In the genomic region with DNA sequence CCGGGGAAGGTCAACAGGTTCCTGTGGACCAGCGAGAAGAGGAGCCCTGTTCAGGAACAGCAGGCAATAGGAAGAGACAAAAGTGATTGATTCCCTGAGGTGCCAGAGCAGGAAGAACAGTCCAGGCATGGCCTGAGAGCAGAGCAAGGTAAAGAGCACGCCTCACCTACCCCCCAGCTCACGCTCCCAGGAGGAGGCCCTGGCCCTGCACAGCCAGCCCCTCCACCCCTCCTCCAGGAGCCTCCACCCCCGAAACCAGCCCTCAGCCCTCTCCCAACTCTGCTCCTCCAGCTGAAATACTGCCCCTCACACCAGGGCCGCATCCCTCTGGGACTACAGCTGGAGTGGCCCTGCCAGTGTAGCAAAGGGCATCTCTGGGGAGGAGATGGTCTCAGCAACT, we compare ENCODE assay signal across 22 cellular contexts.
"Had no signal": no experiment of that assay in that cellular context is flagged by ENCODE, and none has a peak within 500 bp of the region (broad histone marks: within the 10 kb centered on the region; RNA-seq: fewer than 3 reads in every experiment).

No MANE protein-coding gene starts in this region.

- H3K36me3 ChIP-seq: ovary, right lobe of liver, thoracic aorta, tibial nerve, vagina had no signal

- H3K27me3 ChIP-seq: ovary, right lobe of liver, tibial nerve, vagina had no signal

- H3K27ac ChIP-seq: coronary artery, ovary, right lobe of liver, thoracic aorta, tibial nerve, vagina had no signal

- ATAC-seq: left ventricle myocardium superior; naive thymus-derived CD8-positive, alpha-beta T cell had no signal

- H3K4me3 ChIP-seq: coronary artery, ovary, right lobe of liver, thoracic aorta, tibial nerve, vagina had no signal

- DNase-seq: dermis blood vessel endothelial cell; effector memory CD4-positive, alpha-beta T cell; head of caudate nucleus; left ventricle myocardium superior; mammary epithelial cell; naive thymus-derived CD8-positive, alpha-beta T cell; nephron progenitor cell; occipital lobe; ovary; retina; right lobe of liver; small intestine; stimulated activated CD4-positive, alpha-beta T cell treated with anti-CD3 and anti-CD28 coated beads, Interleukin-15, amount 100 ng/mL, for 24 hours; stimulated activated CD4-positive, alpha-beta T cell treated with anti-CD3 and anti-CD28 coated beads, Interleukin-2, amount 100 ng/mL, for 48 hours; stimulated activated naive CD4-positive, alpha-beta T cell treated with Interleukin-2 at 50 U/mL for 16 hours had no signal

- H3K4me1 ChIP-seq: tibial nerve, vagina had no signal

- H3K9me3 ChIP-seq: ovary, right lobe of liver, thoracic aorta, tibial nerve, vagina had no signal

- FAIRE-seq: endothelial cell of umbilical vein, frontal cortex, keratinocyte, small intestine had no signal
